ENCODE assay signal across 1 cellular context in the genomic region with DNA sequence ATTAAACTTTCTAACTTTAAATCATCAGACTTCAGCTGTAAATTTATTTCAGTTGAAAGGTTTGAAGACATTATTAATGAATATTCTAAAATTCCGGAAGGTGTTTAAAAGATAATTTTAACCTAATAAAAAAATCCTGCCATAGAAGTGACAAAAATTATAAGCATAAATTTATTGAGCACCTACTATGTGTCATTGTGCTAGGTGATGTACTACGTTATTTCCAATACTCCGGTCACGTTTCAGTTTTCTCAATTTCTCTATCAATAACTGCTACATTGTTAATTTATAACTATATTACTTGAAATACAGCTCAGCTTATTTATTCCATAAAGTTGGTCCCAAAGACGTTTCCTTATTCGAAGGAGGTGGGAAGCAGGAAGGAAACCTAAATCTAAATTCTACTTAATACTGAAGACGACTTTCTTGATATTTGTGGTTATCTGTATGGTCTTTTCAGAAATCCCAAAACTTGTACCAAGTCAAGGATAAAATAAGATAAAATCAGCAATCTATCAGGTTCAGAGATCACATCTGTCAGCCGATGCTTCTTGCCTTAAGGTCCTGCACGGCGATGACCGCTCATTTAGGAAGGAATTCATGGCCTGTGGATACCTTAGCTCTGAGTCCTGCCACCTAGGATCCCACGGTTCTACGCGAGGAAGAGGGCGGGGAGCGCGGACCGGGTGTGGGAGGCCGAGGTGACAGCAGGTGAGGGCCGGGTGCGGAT.
TF ChIP-seq lines count a peak whose summit lies in the region.

No MANE protein-coding gene starts in this region.

TF ChIP-seq in WTC11, 78 proteins besides CTCF, POLR2A, EP300 and RAD21 (continued from another document):
- TF ChIP-seq, protein P1, sequence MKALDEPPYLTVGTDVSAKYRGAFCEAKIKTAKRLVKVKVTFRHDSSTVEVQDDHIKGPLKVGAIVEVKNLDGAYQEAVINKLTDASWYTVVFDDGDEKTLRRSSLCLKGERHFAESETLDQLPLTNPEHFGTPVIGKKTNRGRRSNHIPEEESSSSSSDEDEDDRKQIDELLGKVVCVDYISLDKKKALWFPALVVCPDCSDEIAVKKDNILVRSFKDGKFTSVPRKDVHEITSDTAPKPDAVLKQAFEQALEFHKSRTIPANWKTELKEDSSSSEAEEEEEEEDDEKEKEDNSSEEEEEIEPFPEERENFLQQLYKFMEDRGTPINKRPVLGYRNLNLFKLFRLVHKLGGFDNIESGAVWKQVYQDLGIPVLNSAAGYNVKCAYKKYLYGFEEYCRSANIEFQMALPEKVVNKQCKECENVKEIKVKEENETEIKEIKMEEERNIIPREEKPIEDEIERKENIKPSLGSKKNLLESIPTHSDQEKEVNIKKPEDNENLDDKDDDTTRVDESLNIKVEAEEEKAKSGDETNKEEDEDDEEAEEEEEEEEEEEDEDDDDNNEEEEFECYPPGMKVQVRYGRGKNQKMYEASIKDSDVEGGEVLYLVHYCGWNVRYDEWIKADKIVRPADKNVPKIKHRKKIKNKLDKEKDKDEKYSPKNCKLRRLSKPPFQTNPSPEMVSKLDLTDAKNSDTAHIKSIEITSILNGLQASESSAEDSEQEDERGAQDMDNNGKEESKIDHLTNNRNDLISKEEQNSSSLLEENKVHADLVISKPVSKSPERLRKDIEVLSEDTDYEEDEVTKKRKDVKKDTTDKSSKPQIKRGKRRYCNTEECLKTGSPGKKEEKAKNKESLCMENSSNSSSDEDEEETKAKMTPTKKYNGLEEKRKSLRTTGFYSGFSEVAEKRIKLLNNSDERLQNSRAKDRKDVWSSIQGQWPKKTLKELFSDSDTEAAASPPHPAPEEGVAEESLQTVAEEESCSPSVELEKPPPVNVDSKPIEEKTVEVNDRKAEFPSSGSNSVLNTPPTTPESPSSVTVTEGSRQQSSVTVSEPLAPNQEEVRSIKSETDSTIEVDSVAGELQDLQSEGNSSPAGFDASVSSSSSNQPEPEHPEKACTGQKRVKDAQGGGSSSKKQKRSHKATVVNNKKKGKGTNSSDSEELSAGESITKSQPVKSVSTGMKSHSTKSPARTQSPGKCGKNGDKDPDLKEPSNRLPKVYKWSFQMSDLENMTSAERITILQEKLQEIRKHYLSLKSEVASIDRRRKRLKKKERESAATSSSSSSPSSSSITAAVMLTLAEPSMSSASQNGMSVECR (CRISPR knock-in tag; IDR thresholded peaks at IDR 0.05; ENCODE audit: borderline replicate concordance) = no peak
- no peak for TF ChIP-seq ZNF317 (CRISPR knock-in tag; IDR thresholded peaks at IDR 0.05; ENCODE audit: borderline replicate concordance, low read depth)
- TF ChIP-seq, protein P2, sequence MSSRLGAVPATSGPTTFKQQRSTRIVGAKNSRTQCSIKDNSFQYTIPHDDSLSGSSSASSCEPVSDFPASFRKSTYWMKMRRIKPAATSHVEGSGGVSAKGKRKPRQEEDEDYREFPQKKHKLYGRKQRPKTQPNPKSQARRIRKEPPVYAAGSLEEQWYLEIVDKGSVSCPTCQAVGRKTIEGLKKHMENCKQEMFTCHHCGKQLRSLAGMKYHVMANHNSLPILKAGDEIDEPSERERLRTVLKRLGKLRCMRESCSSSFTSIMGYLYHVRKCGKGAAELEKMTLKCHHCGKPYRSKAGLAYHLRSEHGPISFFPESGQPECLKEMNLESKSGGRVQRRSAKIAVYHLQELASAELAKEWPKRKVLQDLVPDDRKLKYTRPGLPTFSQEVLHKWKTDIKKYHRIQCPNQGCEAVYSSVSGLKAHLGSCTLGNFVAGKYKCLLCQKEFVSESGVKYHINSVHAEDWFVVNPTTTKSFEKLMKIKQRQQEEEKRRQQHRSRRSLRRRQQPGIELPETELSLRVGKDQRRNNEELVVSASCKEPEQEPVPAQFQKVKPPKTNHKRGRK (CRISPR knock-in tag; IDR thresholded peaks at IDR 0.05; ENCODE audit: borderline replicate concordance) = no peak
